Comparison of ENCODE assay signal across 9 cellular contexts in genomic region chr10:73591578-73591902, GRCh38. TPM values are rescaled to one million over a fixed set of nuclear protein-coding genes. Genes with fewer than 3 reads are reported as not detected.
DNase-seq lines count a peak whose midpoint lies in the region; ATAC-seq, FAIRE-seq and TF ChIP-seq lines count a peak whose summit lies in the region.
"Had no signal": no experiment of that assay in that cellular context is flagged by ENCODE, and none has a peak within 500 bp of the region (broad histone marks: within the 10 kb centered on the region; RNA-seq: fewer than 3 reads in every experiment).

No MANE protein-coding gene starts in this region.

- no peaks in the 10 kb centered on the region for H3K36me3 Mint-ChIP-seq in activated CD4-positive, alpha-beta T cell treated with anti-CD3 and anti-CD28 coated beads, Interleukin-2, amount 10 ng/mL, durations not matched to agents 7 days and 5 days (ENCODE audit: low read depth)
- no peaks in the 10 kb centered on the region for H3K36me3 Mint-ChIP-seq in astrocyte (ENCODE audit: low read depth, unreplicated experiment)

- H3K4me1 ChIP-seq in astrocyte (ENCODE audit: insufficient read depth, low read length) (peaks cover 17% of the 10 kb centered on the region), thyroid gland (peaks cover 66 to 69% of the 10 kb centered on the region in 2 donors)

- H3K4me3 ChIP-seq in astrocyte (ENCODE audit: insufficient read depth, low read depth, low read length) = peak overlapping the region; percentile 26
- H3K4me3 ChIP-seq in thyroid gland (replicated peaks in 1 of 3) = no peak overlapping the region
- H3K4me3 ChIP-seq in WERI-Rb-1 (ENCODE audit: low read depth, low read length) = no peak overlapping the region

- no peaks in the 10 kb centered on the region for H3K27me3 Mint-ChIP-seq in activated CD4-positive, alpha-beta T cell treated with anti-CD3 and anti-CD28 coated beads, Interleukin-2, amount 10 ng/mL, durations not matched to agents 7 days and 5 days
- no peaks in the 10 kb centered on the region for H3K27me3 Mint-ChIP-seq in astrocyte (ENCODE audit: low read depth, unreplicated experiment)

- FAIRE-seq in astrocyte (lab: Jason Lieb, UNC) = no peak
- no peak for FAIRE-seq in RCC 7860 (lab: Jason Lieb, UNC)

- H3K27ac ChIP-seq in astrocyte (ENCODE audit: low read depth, low read length) (peak overlapping the region; percentile 70), layer of hippocampus (ENCODE audit: low read depth, low read length) (peak overlapping the region; percentile 88), thyroid gland (peak overlapping the region; percentile 87 to 92 (median 88)), WERI-Rb-1 (no peak overlapping the region)

- no peaks in the 10 kb centered on the region for H4K20me1 ChIP-seq in astrocyte (ENCODE audit: insufficient read depth, low read length)

- H3K9me3 ChIP-seq in astrocyte (ENCODE audit: insufficient read depth, low read depth, low read length) (no peaks in the 10 kb centered on the region), thyroid gland (no peaks in the 10 kb centered on the region), WERI-Rb-1 (ENCODE audit: severe bottlenecking) (no peaks in the 10 kb centered on the region)

- H3K27me3 ChIP-seq in astrocyte (ENCODE audit: insufficient read depth, low read length) = no peaks in the 10 kb centered on the region
- no peaks in the 10 kb centered on the region for H3K27me3 ChIP-seq in layer of hippocampus (ENCODE audit: control insufficient read depth, insufficient read depth, low read length)
- H3K27me3 ChIP-seq in thyroid gland = no peaks in the 10 kb centered on the region
- no peaks in the 10 kb centered on the region for H3K27me3 ChIP-seq in WERI-Rb-1 (ENCODE audit: insufficient read depth, low read depth, severe bottlenecking)

- peak overlapping the region; percentile 62 for H2AFZ ChIP-seq in astrocyte (ENCODE audit: low read depth, low read length)

- ATAC-seq in HG03280 (IDR thresholded peaks at IDR 0.05; ENCODE audit: unreplicated experiment) = no peak

- no peaks in the 10 kb centered on the region for H3K9me3 Mint-ChIP-seq in activated CD4-positive, alpha-beta T cell treated with anti-CD3 and anti-CD28 coated beads, Interleukin-2, amount 10 ng/mL, durations not matched to agents 7 days and 5 days
- H3K9me3 Mint-ChIP-seq in astrocyte (ENCODE audit: unreplicated experiment) = no peaks in the 10 kb centered on the region

- POLR2A ChIA-PET in activated CD4-positive, alpha-beta T cell treated with anti-CD3 and anti-CD28 coated beads, Interleukin-2, amount 10 ng/mL, durations not matched to agents 7 days and 5 days (lab: Charles Lee) = no interaction called here

- no peaks in the 10 kb centered on the region for H3K36me3 ChIP-seq in astrocyte (ENCODE audit: insufficient read depth, low read length)
- H3K36me3 ChIP-seq in thyroid gland = no peaks in the 10 kb centered on the region
- no peaks in the 10 kb centered on the region for H3K36me3 ChIP-seq in WERI-Rb-1

- peak overlapping the region; percentile 80 for H3K4me2 ChIP-seq in astrocyte (ENCODE audit: low read length)

- H3K4me1 Mint-ChIP-seq in activated CD4-positive, alpha-beta T cell treated with anti-CD3 and anti-CD28 coated beads, Interleukin-2, amount 10 ng/mL, durations not matched to agents 7 days and 5 days = peaks cover 19% of the 10 kb centered on the region
- H3K4me1 Mint-ChIP-seq in astrocyte (ENCODE audit: low read depth, unreplicated experiment) = peaks cover 21% of the 10 kb centered on the region

- no peak for TF ChIP-seq POLR2A in thyroid gland (IDR thresholded peaks at IDR 0.05)

- WGBS in thyroid gland, 2 donors = 6 to 20% methylated on average over 2 of the region's 2 CpGs

- DNase-seq in activated CD4-positive, alpha-beta T cell treated with anti-CD3 and anti-CD28 coated beads, Interleukin-2, amount 10 ng/mL, durations not matched to agents 7 days and 5 days = no peak
- DNase-seq in activated CD4-positive, alpha-beta T cell treated with anti-CD3 and anti-CD28 coated beads, Interleukin-2, amount 50 U/mL, for 4 hours = no peak
- no peak for DNase-seq in astrocyte (ENCODE audit: low read depth)
- DNase-seq in thyroid gland = no peak
- DNase-seq in RCC 7860 (ENCODE audit: low spot score) = no peak
- DNase-seq in WERI-Rb-1 = no peak

- peak overlapping the region; percentile 27 for H3K27ac Mint-ChIP-seq in activated CD4-positive, alpha-beta T cell treated with anti-CD3 and anti-CD28 coated beads, Interleukin-2, amount 10 ng/mL, durations not matched to agents 7 days and 5 days
- H3K27ac Mint-ChIP-seq in astrocyte (ENCODE audit: unreplicated experiment) = peak overlapping the region; percentile 96

- peak overlapping the region; percentile 17 for H3K4me3 Mint-ChIP-seq in activated CD4-positive, alpha-beta T cell treated with anti-CD3 and anti-CD28 coated beads, Interleukin-2, amount 10 ng/mL, durations not matched to agents 7 days and 5 days
- peak overlapping the region; percentile 86 for H3K4me3 Mint-ChIP-seq in astrocyte (ENCODE audit: unreplicated experiment)

- intact Hi-C loops in thyroid gland (cut with DNase I) = no loop called here

- peak overlapping the region; percentile 63 for H3K9ac ChIP-seq in astrocyte (ENCODE audit: low read length)

- no peaks in the 10 kb centered on the region for H3K79me2 ChIP-seq in astrocyte (ENCODE audit: insufficient read depth, low read length)

- CTCF ChIA-PET in activated CD4-positive, alpha-beta T cell treated with anti-CD3 and anti-CD28 coated beads, Interleukin-2, amount 10 ng/mL, durations not matched to agents 7 days and 5 days (lab: Charles Lee) = interaction anchor here (0.8 to 0.9 kb wide), 2 partner anchors 10 to 21 kb away, joined by 3 to 4 read pairs; no protein-coding TSS in a partner anchor

- TF ChIP-seq CTCF in astrocyte (IDR thresholded peaks at IDR 0.05; ENCODE audit: insufficient read depth, low read depth, low read length) = no peak
- no peak for TF ChIP-seq CTCF in thyroid gland (IDR thresholded peaks at IDR 0.05)
- TF ChIP-seq CTCF in WERI-Rb-1 (IDR thresholded peaks at IDR 0.05; ENCODE audit: low read depth, low read length) = no peak

RNA-seq across cellular contexts. Expression of gene USP54, which starts 0.4 kb away (rescaled TPM):
- total RNA-seq in activated CD4-positive, alpha-beta T cell treated with anti-CD3 and anti-CD28 coated beads, Interleukin-2, amount 10 ng/mL, durations not matched to agents 7 days and 5 days = 1 to 10 TPM; 2.6 to 2.7 TPM
- total RNA-seq in astrocyte (70.4 and 85.9 TPM in 2 replicates), thyroid gland (100 to 1,000 TPM; 159 to 315 (median 201) TPM)

RNA-seq across cellular contexts. Expression of gene MYOZ1, which starts 49.7 kb away (rescaled TPM):
- not detected for total RNA-seq in activated CD4-positive, alpha-beta T cell treated with anti-CD3 and anti-CD28 coated beads, Interleukin-2, amount 10 ng/mL, durations not matched to agents 7 days and 5 days
- 2.2 TPM in 2 replicates for total RNA-seq in astrocyte
- 1 to 10 TPM; 2.0 to 7.0 (median 5.1) TPM for total RNA-seq in thyroid gland
- total RNA-seq: left lobe of liver had no signal

Comparison
In these comparisons a context has a peak if more than half of its experiments do, and no peak if none do; other contexts are left out.
1. RNA of gene USP54, which starts 0.4 kb away (total RNA-seq): 159 to 315 TPM in thyroid gland and 70.4 to 85.9 TPM in astrocyte; 2.6 to 2.7 TPM in activated CD4-positive, alpha-beta T cell treated with anti-CD3 and anti-CD28 coated beads, Interleukin-2, amount 10 ng/mL, durations not matched to agents 7 days and 5 days; every median in the first group is over 10 times any median in the second.